19 cellular contexts compared by ENCODE assay signal in the genomic region with DNA sequence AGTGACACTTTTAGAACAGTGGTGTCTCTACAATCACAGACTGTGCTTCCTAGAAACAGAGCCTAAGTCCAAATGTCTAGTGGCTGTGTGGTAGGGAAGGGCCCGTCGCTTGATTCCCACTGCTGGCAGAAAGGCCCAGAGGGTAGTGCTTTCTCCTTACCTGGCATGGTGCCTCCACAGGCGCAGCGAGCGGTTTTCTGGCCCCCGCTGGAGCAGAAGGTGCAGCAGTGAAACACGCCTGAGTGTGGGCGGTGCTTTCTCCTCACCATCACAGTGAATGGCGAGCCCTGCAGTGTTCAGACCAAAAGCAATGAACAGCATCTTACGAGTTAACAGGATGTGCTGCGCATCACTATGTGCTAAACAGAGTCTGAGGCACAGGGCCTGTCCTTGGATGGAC. TPM values are rescaled to one million over a fixed set of nuclear protein-coding genes. Genes with fewer than 3 reads are reported as not detected.
DNase-seq lines count a peak whose midpoint lies in the region; ATAC-seq, FAIRE-seq and TF ChIP-seq lines count a peak whose summit lies in the region.
"Had no signal": no experiment of that assay in that cellular context is flagged by ENCODE, and none has a peak within 500 bp of the region (broad histone marks: within the 10 kb centered on the region; RNA-seq: fewer than 3 reads in every experiment).

No MANE protein-coding gene starts in this region.

- CTCF ChIA-PET in K562 (lab: Yijun Ruan, JAX; ENCODE audit: low intra/inter-chr PET ratio) = no interaction called here

- H2AFZ ChIP-seq in GM23338 = no peak overlapping the region
- no peak overlapping the region for H2AFZ ChIP-seq in K562 (ENCODE audit: low read depth, low read length)
- H2AFZ ChIP-seq in neural progenitor cell (replicated peaks) = no peak overlapping the region

- H3K9ac ChIP-seq in K562 (ENCODE audit: insufficient read depth in 1 of 2, low read depth in 2 of 2, low read length in 2 of 2) (0 out of 4 replicates have a peak overlapping the region, but pooled peaks of 1 of the 2 experiments have one; percentile 16), neural progenitor cell (no peak overlapping the region)
- H3K9ac ChIP-seq: SK-N-SH had no signal

- H3K27me3 ChIP-seq in GM23338 (ENCODE audit: insufficient read depth) = no peaks in the 10 kb centered on the region
- H3K27me3 ChIP-seq in K562 (ENCODE audit: control insufficient read depth in 2 of 2, insufficient read depth in 2 of 2, low read length in 2 of 2) = no peaks in the 10 kb centered on the region
- H3K27me3 ChIP-seq in neural progenitor cell = no peaks in the 10 kb centered on the region

- H3F3A ChIP-seq in GM23338 (replicated peaks; ENCODE audit: low read depth) (0 out of 2 replicates have a peak, but pooled peaks cover 3% of the 10 kb centered on the region), neural progenitor cell (ENCODE audit: low read depth) (no peaks in the 10 kb centered on the region)

- TF ChIP-seq CTCF in GM23338 (conservative IDR thresholded peaks at IDR 0.05; ENCODE audit: low read depth in 2 of 2) (no peak), K562 (IDR thresholded peaks at IDR 0.05 in 2 of 3, conservative IDR thresholded peaks at IDR 0.05 in 1 of 3; ENCODE audit: insufficient read depth in 2 of 3, low read depth in 1 of 3, low read length in 3 of 3) (no peak), neural progenitor cell (IDR thresholded peaks at IDR 0.05) (no peak)

- H4K20me1 ChIP-seq in GM23338 (replicated peaks; ENCODE audit: insufficient read depth) (no peaks in the 10 kb centered on the region), K562 (replicated peaks; ENCODE audit: control insufficient read depth, insufficient read depth, low read length) (no peaks in the 10 kb centered on the region), neural progenitor cell (ENCODE audit: low read depth) (no peaks in the 10 kb centered on the region)

- ATAC-seq in GM23338 = peak; percentile 24; the same call in 1 of the 3 replicates
- no peak for ATAC-seq in K562
- ATAC-seq in GM21381 (IDR thresholded peaks at IDR 0.05; ENCODE audit: unreplicated experiment) = no peak
- ATAC-seq in HG03039 (IDR thresholded peaks at IDR 0.05; ENCODE audit: unreplicated experiment) = no peak
- ATAC-seq: T-cell had no signal

- H3K27me3 Mint-ChIP-seq in GM23338 (ENCODE audit: insufficient read depth, low read depth, poor library complexity) = peaks cover 12% of the 10 kb centered on the region
- peaks cover under 1% of the 10 kb centered on the region for H3K27me3 Mint-ChIP-seq in neural progenitor cell (ENCODE audit: insufficient read depth, low read depth)
- H3K27me3 Mint-ChIP-seq: B cell had no signal

- H3K9me3 ChIP-seq in K562 (replicated peaks; ENCODE audit: control insufficient read depth, insufficient read depth, low read depth, low read length) (no peaks in the 10 kb centered on the region), neural progenitor cell (ENCODE audit: low read depth) (no peaks in the 10 kb centered on the region)
- H3K9me3 ChIP-seq: SK-N-SH had no signal

- H3K9me2 ChIP-seq in GM23338 (ENCODE audit: insufficient read depth) = no peaks in the 10 kb centered on the region
- H3K9me2 ChIP-seq: SK-N-SH had no signal

- no peak for FAIRE-seq in K562 (lab: Jason Lieb, UNC)
- FAIRE-seq: H54, HTR-8/SVneo had no signal

- H3K4me1 Mint-ChIP-seq in GM23338 (peaks cover 10% of the 10 kb centered on the region), neural progenitor cell (peaks cover 13% of the 10 kb centered on the region)

- no peak for TF ChIP-seq EP300 in K562 (IDR thresholded peaks at IDR 0.05; ENCODE audit: low read length)

- H3K79me2 ChIP-seq in GM23338 (replicated peaks; ENCODE audit: insufficient read depth) = no peaks in the 10 kb centered on the region
- no peaks in the 10 kb centered on the region for H3K79me2 ChIP-seq in K562 (ENCODE audit: control insufficient read depth, insufficient read depth, low read length)
- no peaks in the 10 kb centered on the region for H3K79me2 ChIP-seq in neural progenitor cell (ENCODE audit: low read depth)

- intact Hi-C loops in K562 (cut with micrococcal nuclease) = no loop called here

- H3K36me3 Mint-ChIP-seq in GM23338 (ENCODE audit: low read depth) (peaks cover 64% of the 10 kb centered on the region), neural progenitor cell (peaks cover 60% of the 10 kb centered on the region)
- H3K36me3 Mint-ChIP-seq: T-cell had no signal

- in situ Hi-C loops in K562 (cut with MboI) = no loop called here

- no peak for TF ChIP-seq RAD21 in K562 (CRISPR knock-in tag; conservative IDR thresholded peaks at IDR 0.05 in 1 of 2, IDR thresholded peaks at IDR 0.05 in 1 of 2)

- 84% methylated on average over 11 of the region's 11 CpGs for WGBS in K562 (ENCODE audit: insufficient coverage, low coverage, missing lambda C conversion rate)

- POLR2A ChIA-PET in K562 (lab: Yijun Ruan, JAX) = interaction anchor here (0.6 to 1.4 kb wide), 5 partner anchors 10 to 48 kb away, joined by 3 to 5 read pairs (median 3); no protein-coding TSS in a partner anchor

- no peak overlapping the region for H3K4me3 Mint-ChIP-seq in GM23338
- H3K4me3 Mint-ChIP-seq in neural progenitor cell = no peak overlapping the region
- H3K4me3 Mint-ChIP-seq: B cell; CD4-positive, alpha-beta T cell; T-cell had no signal

- H3K4me2 ChIP-seq in GM23338 (no peak overlapping the region), K562 (ENCODE audit: insufficient read depth, low read length) (no peak overlapping the region), neural progenitor cell (no peak overlapping the region)
- H3K4me2 ChIP-seq: SK-N-SH had no signal

- H3K9me1 ChIP-seq in K562 (ENCODE audit: control insufficient read depth, insufficient read depth, low read length) = no peaks in the 10 kb centered on the region

- no peaks in the 10 kb centered on the region for H3K9me3 Mint-ChIP-seq in GM23338
- H3K9me3 Mint-ChIP-seq in neural progenitor cell = no peaks in the 10 kb centered on the region
- H3K9me3 Mint-ChIP-seq: CD4-positive, alpha-beta T cell; T-cell had no signal

- H3K4me1 ChIP-seq in GM23338 (ENCODE audit: insufficient read depth) (peaks cover 7% of the 10 kb centered on the region), K562 (replicated peaks in 1 of 2; ENCODE audit: control insufficient read depth in 2 of 2, insufficient read depth in 2 of 2, low read length in 2 of 2) (peaks cover 0 to 11% of the 10 kb centered on the region in 2 experiments; a peak in 3 of 5 replicates), neural progenitor cell (no peaks in the 10 kb centered on the region)

- no peak overlapping the region for H3K27ac Mint-ChIP-seq in GM23338
- no peak overlapping the region for H3K27ac Mint-ChIP-seq in neural progenitor cell
- H3K27ac Mint-ChIP-seq: B cell; CD4-positive, alpha-beta T cell; T-cell had no signal

- peaks cover 27% of the 10 kb centered on the region for H3K36me3 ChIP-seq in GM23338 (ENCODE audit: insufficient read depth)
- H3K36me3 ChIP-seq in K562 (ENCODE audit: control insufficient read depth, insufficient read depth, low read length) = peaks cover 5% of the 10 kb centered on the region; the same call in 1 of the 3 replicates
- peaks cover 27% of the 10 kb centered on the region for H3K36me3 ChIP-seq in neural progenitor cell

- H3K27ac ChIP-seq in GM23338 (ENCODE audit: low read depth) (no peak overlapping the region), K562 (ENCODE audit: extremely low read depth, low read depth, low read length) (no peak overlapping the region), neural progenitor cell (peak overlapping the region; percentile 20)

- BruUV-seq in K562 (replicated peaks; lab: Mats Ljungman, UMichigan) = no TSS peak

- no peak for TF ChIP-seq POLR2A in K562 (conservative IDR thresholded peaks at IDR 0.05)

- DNase-seq in GM23338 (ENCODE audit: low spot score) (no peak), NCI-H1694 treated with DMSO at 0.1 percent for 48 hours (lab: John Stamatoyannopoulos, UW) (peak; percentile 76), K562 (ENCODE audit: extremely low read depth in 1 of 4, low spot score in 3 of 4) (no peak), neural progenitor cell (ENCODE audit: low spot score) (no peak), NCI-H1105 treated with DMSO at 0.1 percent for 48 hours (lab: John Stamatoyannopoulos, UW) (no peak), activated gamma-delta T cell treated with Interleukin-2 at 50 U/mL for 16 hours (no peak)
- DNase-seq: CD4-positive, alpha-beta T cell; NCI-H2081 treated with DMSO at 0.1 percent for 48 hours; NCI-H446; NK-92 treated with Interleukin-12 subunit alpha and Interleukin-12 subunit beta, amount 100 ng/mL, for 24 hours; SHP77; SK-N-SH; T-cell had no signal

- H3K4me3 ChIP-seq in GM23338 (no peak overlapping the region), K562 (no peak overlapping the region), neural progenitor cell (no peak overlapping the region)

RNA-seq across cellular contexts. Expression of a gene that starts 8.3 kb away (rescaled TPM):
- total RNA-seq in GM23338 (2014; rRNA removed; shearing (Covaris generic)) = 11.6 and 15.0 TPM in 2 replicates
- polyA plus RNA-seq in GM23338 (2016; fragmentation: Nextera tagmentation; extraction: Ambion mirVana) = 7.9 and 8.8 TPM in 2 replicates
- 7.6 and 8.0 TPM in 2 replicates for total RNA-seq in K562 (2011; cell fraction: chromatin; rRNA removed; ENCODE audit: low replicate concordance)
- total RNA-seq in K562 (2011; cell fraction: nucleolus; rRNA removed) = 6.8 TPM in 2 replicates
- 7.6 and 7.9 TPM in 2 replicates for total RNA-seq in K562 (2011; cell fraction: nucleoplasm; rRNA removed)
- 1.9 and 3.1 TPM in 2 replicates for total RNA-seq in K562 (2014; rRNA removed)
- total RNA-seq in K562 (2014; rRNA removed; fragmentation: Illumina TruSeq; extraction: Trizol) = 2.5 and 3.5 TPM in 2 replicates
- 2.2 and 2.3 TPM in 2 replicates for total RNA-seq in K562 (2015; rRNA removed; fragmentation: Illumina TruSeq; extraction: Trizol)
- total RNA-seq in K562 (2021) = 3.6 and 5.3 TPM in 2 replicates
- polyA plus RNA-seq in K562 (2011; rRNA removed) = 5.5 and 6.2 TPM in 2 replicates
- 3.9 and 5.6 TPM in 2 replicates for polyA plus RNA-seq in K562 (2011; cell fraction: cytosol; rRNA removed)
- polyA plus RNA-seq in K562 (2011; cell fraction: nucleus; rRNA removed) = 13.0 and 17.4 TPM in 2 replicates
- polyA plus RNA-seq in K562 (2012) = 2.8 and 3.7 TPM in 2 replicates
- 3.8 and 4.1 TPM in 2 replicates for polyA plus RNA-seq in K562 (2014; fragmentation: Illumina TruSeq; extraction: Trizol)
- polyA plus RNA-seq in K562 (2014; fragmentation: Nextera tagmentation; extraction: Ambion mirVana) = 1 to 10 TPM; 2.5 to 4.3 TPM
- polyA plus RNA-seq in K562 (2014; rRNA removed) = 4.1 and 5.1 TPM in 2 replicates
- 2.6 and 4.2 TPM in 2 replicates for polyA minus RNA-seq in K562 (2011; rRNA and poly(A)+ RNA removed)
- polyA minus RNA-seq in K562 (2011; cell fraction: cytosol; rRNA and poly(A)+ RNA removed) = 1.2 and 4.9 TPM in 2 replicates
- polyA minus RNA-seq in K562 (2011; cell fraction: nucleus; rRNA and poly(A)+ RNA removed) = 2.7 and 3.1 TPM in 2 replicates
- total RNA-seq in neural progenitor cell (ENCODE audit: low replicate concordance) = 15.7 and 19.0 TPM in 2 replicates
- total RNA-seq: OCI-LY7 had no signal

RNA-seq across cellular contexts. Expression of a gene that starts 53.1 kb away (rescaled TPM):
- total RNA-seq in GM23338 (2014; rRNA removed; shearing (Covaris generic)) = 57.5 and 85.4 TPM in 2 replicates
- polyA plus RNA-seq in GM23338 (2016; fragmentation: Nextera tagmentation; extraction: Ambion mirVana) (81.1 and 84.7 TPM in 2 replicates), K562 (2011; rRNA removed) (71.1 and 77.3 TPM in 2 replicates), K562 (2014; fragmentation: Illumina TruSeq; extraction: Trizol) (36.0 and 42.1 TPM in 2 replicates), K562 (2014; fragmentation: Nextera tagmentation; extraction: Ambion mirVana) (10 to 100 TPM in 1 of 2 experiments, 1 to 10 TPM in 1; 9.4 to 10.5 TPM), K562 (2014; rRNA removed) (36.6 and 41.3 TPM in 2 replicates)
- total RNA-seq in K562 (2011; cell fraction: chromatin; rRNA removed; ENCODE audit: low replicate concordance) = 122 and 267 TPM in 2 replicates
- 62.4 and 74.7 TPM in 2 replicates for total RNA-seq in K562 (2011; cell fraction: nucleolus; rRNA removed)
- 84.3 and 104 TPM in 2 replicates for total RNA-seq in K562 (2011; cell fraction: nucleoplasm; rRNA removed)
- total RNA-seq in K562 (2014; rRNA removed) (36.1 and 36.2 TPM in 2 replicates), K562 (2014; rRNA removed; fragmentation: Illumina TruSeq; extraction: Trizol) (61.5 and 69.2 TPM in 2 replicates), K562 (2015; rRNA removed; fragmentation: Illumina TruSeq; extraction: Trizol) (40.0 and 46.1 TPM in 2 replicates), K562 (2021) (62.5 and 63.3 TPM in 2 replicates), neural progenitor cell (ENCODE audit: low replicate concordance) (36.1 and 38.2 TPM in 2 replicates)
- polyA plus RNA-seq in K562 (2011; cell fraction: cytosol; rRNA removed) = 24.3 and 30.5 TPM in 2 replicates
- polyA plus RNA-seq in K562 (2011; cell fraction: nucleus; rRNA removed) = 108 and 124 TPM in 2 replicates
- polyA plus RNA-seq in K562 (2012) = 32.8 and 42.0 TPM in 2 replicates
- polyA minus RNA-seq in K562 (2011; rRNA and poly(A)+ RNA removed) = 55.0 and 68.2 TPM in 2 replicates
- 30.9 and 39.0 TPM in 2 replicates for polyA minus RNA-seq in K562 (2011; cell fraction: cytosol; rRNA and poly(A)+ RNA removed)
- polyA minus RNA-seq in K562 (2011; cell fraction: nucleus; rRNA and poly(A)+ RNA removed) = 48.9 and 88.3 TPM in 2 replicates
